Comparison of ENCODE assay signal across 1 cellular context in the genomic region with DNA sequence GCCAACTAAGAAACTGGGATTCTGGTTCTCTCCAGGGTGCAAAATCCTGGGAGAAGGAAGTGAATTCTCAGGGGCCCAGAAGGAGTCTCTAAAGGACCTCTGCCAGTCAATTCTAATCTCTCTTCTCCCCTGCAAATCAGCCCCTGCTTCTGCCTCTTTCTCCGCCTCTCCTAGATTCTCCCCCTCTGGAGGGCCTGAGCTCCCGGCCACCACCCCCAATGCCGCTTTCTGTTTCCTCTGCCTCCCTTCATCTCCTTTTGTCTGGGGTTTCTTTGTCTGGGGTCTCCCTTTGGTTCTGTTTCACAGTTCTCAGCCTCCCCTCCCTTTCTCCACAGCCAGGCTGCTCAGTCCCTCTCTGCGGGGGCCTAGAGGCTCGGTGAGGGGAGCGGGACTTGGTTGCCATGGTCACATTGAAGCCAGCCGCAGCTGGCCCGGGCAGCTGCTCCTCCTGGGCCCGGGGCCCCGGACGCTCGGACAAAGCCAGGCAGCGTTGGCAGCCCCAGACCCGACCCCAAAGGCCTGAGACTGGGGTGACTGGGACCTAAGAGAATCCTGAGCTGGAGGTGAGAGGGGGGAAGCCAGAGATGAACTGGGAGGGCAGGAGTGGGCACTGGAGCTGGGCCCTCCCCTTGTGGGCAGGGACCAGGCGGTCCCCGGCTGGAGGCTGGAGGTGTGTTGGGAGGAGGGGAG.
TF ChIP-seq lines count a peak whose summit lies in the region.

No MANE protein-coding gene starts in this region.

TF ChIP-seq in H1, 55 proteins besides CTCF, POLR2A, EP300 and RAD21 (continued from another document):
- TF ChIP-seq CHD7 (IDR thresholded peaks at IDR 0.05; ENCODE audit: insufficient replicate concordance, low read length) (no peak), CHD2 (IDR thresholded peaks at IDR 0.05; ENCODE audit: low read length) (no peak), RFX5 (IDR thresholded peaks at IDR 0.05; ENCODE audit: borderline replicate concordance, low read depth, low read length) (no peak), NRF1 (IDR thresholded peaks at IDR 0.05; ENCODE audit: low read depth, low read length) (no peak), ASH2L (IDR thresholded peaks at IDR 0.05; ENCODE audit: low read length) (peak; percentile 63), JUN (IDR thresholded peaks at IDR 0.05; ENCODE audit: low read depth, low read length) (no peak), TCF12 (IDR thresholded peaks at IDR 0.05; ENCODE audit: low read depth, low read length) (no peak), CREB1 (IDR thresholded peaks at IDR 0.05) (0 out of 2 replicates have a peak, but pooled peaks have one; percentile 30)
